8 cellular contexts compared by ENCODE assay signal in genomic region chr18:23438046-23438377, GRCh38. TPM values are rescaled to one million over a fixed set of nuclear protein-coding genes. Genes with fewer than 3 reads are reported as not detected.
DNase-seq lines count a peak whose midpoint lies in the region; ATAC-seq and TF ChIP-seq lines count a peak whose summit lies in the region.

No MANE protein-coding gene starts in this region.

- H3K27me3 Mint-ChIP-seq in activated T-cell treated with anti-CD3 and anti-CD28 coated beads, Interleukin-2, amount 50 U/mL, for 4 hours (ENCODE audit: low read depth): no peaks in the 10 kb centered on the region

- H3K4me1 ChIP-seq in adipocyte (ENCODE audit: control insufficient read depth, insufficient read depth, low read length): peaks cover 14% of the 10 kb centered on the region
- H3K4me1 ChIP-seq in right lobe of liver: peaks cover 0 to 23% (median 7%) of the 10 kb centered on the region in 4 donors
- H3K4me1 ChIP-seq in tibial artery: peaks cover 0 to 19% (median 14%) of the 10 kb centered on the region in 4 donors

- H3K27me3 ChIP-seq in adipocyte (replicated peaks; ENCODE audit: control insufficient read depth, insufficient read depth, low read length): no peaks in the 10 kb centered on the region
- no peaks in the 10 kb centered on the region for H3K27me3 ChIP-seq in right lobe of liver
- H3K27me3 ChIP-seq in tibial artery: no peaks in the 10 kb centered on the region

- TF ChIP-seq CTCF in right lobe of liver (IDR thresholded peaks at IDR 0.05) (no peak), tibial artery (IDR thresholded peaks at IDR 0.05) (no peak)

- H3K9me3 ChIP-seq in adipocyte (ENCODE audit: control insufficient read depth, low read length) (no peaks in the 10 kb centered on the region), right lobe of liver (no peaks in the 10 kb centered on the region), tibial artery (no peaks in the 10 kb centered on the region)

- no peaks in the 10 kb centered on the region for H3K36me3 Mint-ChIP-seq in activated T-cell treated with anti-CD3 and anti-CD28 coated beads, Interleukin-2, amount 50 U/mL, for 4 hours (ENCODE audit: insufficient read depth)

- 46% methylated on average over 5 of the region's 5 CpGs for WGBS in right lobe of liver (ENCODE audit: insufficient coverage, low coverage, low lambda C conversion rate, missing lambda C conversion rate)

- intact Hi-C loops in right lobe of liver (cut with DNase I): no loop called here
- intact Hi-C loops in tibial artery (cut with DNase I; ENCODE audit: low total_unique reads): no loop called here

- no peak for ATAC-seq in activated T-cell treated with anti-CD3 and anti-CD28 coated beads, Interleukin-2, amount 50 U/mL, for 4 hours
- ATAC-seq in right lobe of liver: no peak
- no peak for ATAC-seq in GM21825 (IDR thresholded peaks at IDR 0.05; ENCODE audit: unreplicated experiment)

- H3K9ac ChIP-seq in adipocyte (ENCODE audit: low read length): peak overlapping the region; percentile 93

- TF ChIP-seq POLR2A in right lobe of liver (IDR thresholded peaks at IDR 0.05): no peak

- peak overlapping the region in 2 of 3 donors; percentile 2 to 40 for H3K27ac ChIP-seq in right lobe of liver
- H3K27ac ChIP-seq in tibial artery: peak overlapping the region; percentile 41 to 55

- no peaks in the 10 kb centered on the region for H3K9me3 Mint-ChIP-seq in activated T-cell treated with anti-CD3 and anti-CD28 coated beads, Interleukin-2, amount 50 U/mL, for 4 hours

- no peaks in the 10 kb centered on the region for H3K36me3 ChIP-seq in adipocyte (ENCODE audit: control insufficient read depth, insufficient read depth, low read length, severe bottlenecking)
- no peaks in the 10 kb centered on the region for H3K36me3 ChIP-seq in right lobe of liver
- H3K36me3 ChIP-seq in tibial artery: no peaks in the 10 kb centered on the region

- H3K4me1 Mint-ChIP-seq in activated T-cell treated with anti-CD3 and anti-CD28 coated beads, Interleukin-2, amount 50 U/mL, for 4 hours (ENCODE audit: low read depth): peaks cover 11% of the 10 kb centered on the region

- peak overlapping the region; percentile 100 for H3K4me3 ChIP-seq in adipocyte (ENCODE audit: low read length)
- peak overlapping the region; percentile 55 to 82 (median 75) for H3K4me3 ChIP-seq in right lobe of liver
- H3K4me3 ChIP-seq in tibial artery: peak overlapping the region; percentile 74 to 76

- H3K4me3 Mint-ChIP-seq in activated T-cell treated with anti-CD3 and anti-CD28 coated beads, Interleukin-2, amount 50 U/mL, for 4 hours: peak overlapping the region; percentile 91

- DNase-seq in activated T-cell treated with anti-CD3 and anti-CD28 coated beads, Interleukin-2, amount 50 U/mL, for 4 hours: no peak
- DNase-seq in activated T-cell treated with anti-CD3 and anti-CD28 coated beads, Interleukin-2, amount 50 U/mL, for 1 hour: no peak
- DNase-seq in adipocyte (ENCODE audit: low read depth) (no peak), right lobe of liver (no peak), tibial artery (no peak), HuH-7.5 (ENCODE audit: low spot score) (no peak), GM03348 (ENCODE audit: low spot score) (no peak)

RNA-seq across cellular contexts. Expression of gene RIOK3, which starts 15.1 kb away (rescaled TPM):
- total RNA-seq in activated T-cell treated with anti-CD3 and anti-CD28 coated beads, Interleukin-2, amount 50 U/mL, for 4 hours: 10 to 100 TPM; 42.9 to 55.4 (median 50.8) TPM
- total RNA-seq in right lobe of liver: 10 to 100 TPM; 41.3 to 59.5 (median 50.4) TPM
